In the genomic region with DNA sequence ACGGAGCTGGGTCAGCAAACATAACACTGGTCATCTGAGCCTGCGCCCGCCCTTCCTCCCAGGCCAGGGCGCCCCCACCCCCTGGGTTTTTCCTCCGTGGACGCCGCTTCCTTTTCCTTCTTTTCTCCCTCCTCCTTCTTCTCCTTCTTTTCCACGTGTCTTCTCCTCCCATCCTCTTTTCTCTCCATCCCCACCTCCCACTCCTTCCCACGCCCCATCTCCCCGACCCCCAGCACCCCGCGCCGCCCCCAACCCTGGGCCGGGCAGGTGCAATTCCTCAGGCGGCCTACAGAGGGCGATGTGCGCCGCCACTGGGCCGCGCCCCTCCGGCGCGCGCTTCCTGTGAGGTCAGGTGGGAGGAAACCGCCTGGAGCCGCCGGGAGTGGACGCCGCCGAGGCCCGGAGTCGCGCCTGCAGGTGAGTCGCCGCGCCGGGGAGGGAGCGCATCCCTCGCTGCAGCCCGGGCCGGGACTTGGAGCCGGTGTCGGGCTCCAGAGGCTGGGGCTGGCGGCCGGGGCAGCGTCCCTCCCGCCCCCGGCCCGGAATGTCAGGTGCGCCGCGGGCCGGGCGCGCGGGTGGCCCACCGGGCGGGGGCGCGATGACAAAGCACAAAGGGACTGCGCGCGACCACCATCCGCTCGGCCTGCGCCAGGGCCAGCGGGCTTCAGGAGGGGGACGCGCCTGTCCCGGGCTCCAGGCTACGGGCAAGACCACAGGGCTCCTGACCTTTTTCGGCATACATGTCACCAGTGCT, we compare ENCODE assay signal across 1 cellular context.
TF ChIP-seq lines count a peak whose summit lies in the region.

A gene with protein sequence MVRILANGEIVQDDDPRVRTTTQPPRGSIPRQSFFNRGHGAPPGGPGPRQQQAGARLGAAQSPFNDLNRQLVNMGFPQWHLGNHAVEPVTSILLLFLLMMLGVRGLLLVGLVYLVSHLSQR (plus strand): TSS at position 351 of the 754 bp plus-strand sequence. CDS start 1,497 bp downstream, outside the sequence.

TF ChIP-seq in HEK293, 187 proteins besides CTCF, POLR2A, EP300 and RAD21 (continued from another document and continues in another):
- TF ChIP-seq, protein P1, sequence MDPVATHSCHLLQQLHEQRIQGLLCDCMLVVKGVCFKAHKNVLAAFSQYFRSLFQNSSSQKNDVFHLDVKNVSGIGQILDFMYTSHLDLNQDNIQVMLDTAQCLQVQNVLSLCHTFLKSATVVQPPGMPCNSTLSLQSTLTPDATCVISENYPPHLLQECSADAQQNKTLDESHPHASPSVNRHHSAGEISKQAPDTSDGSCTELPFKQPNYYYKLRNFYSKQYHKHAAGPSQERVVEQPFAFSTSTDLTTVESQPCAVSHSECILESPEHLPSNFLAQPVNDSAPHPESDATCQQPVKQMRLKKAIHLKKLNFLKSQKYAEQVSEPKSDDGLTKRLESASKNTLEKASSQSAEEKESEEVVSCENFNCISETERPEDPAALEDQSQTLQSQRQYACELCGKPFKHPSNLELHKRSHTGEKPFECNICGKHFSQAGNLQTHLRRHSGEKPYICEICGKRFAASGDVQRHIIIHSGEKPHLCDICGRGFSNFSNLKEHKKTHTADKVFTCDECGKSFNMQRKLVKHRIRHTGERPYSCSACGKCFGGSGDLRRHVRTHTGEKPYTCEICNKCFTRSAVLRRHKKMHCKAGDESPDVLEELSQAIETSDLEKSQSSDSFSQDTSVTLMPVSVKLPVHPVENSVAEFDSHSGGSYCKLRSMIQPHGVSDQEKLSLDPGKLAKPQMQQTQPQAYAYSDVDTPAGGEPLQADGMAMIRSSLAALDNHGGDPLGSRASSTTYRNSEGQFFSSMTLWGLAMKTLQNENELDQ (tag by site-specific recombination; IDR thresholded peaks at IDR 0.05; ENCODE audit: low read depth), result no peak
- TF ChIP-seq ZNF114 (tag by site-specific recombination; IDR thresholded peaks at IDR 0.05), result no peak
- TF ChIP-seq SCRT2 (tag by site-specific recombination; IDR thresholded peaks at IDR 0.05), result no peak
- TF ChIP-seq ZNF544 (tag by site-specific recombination; IDR thresholded peaks at IDR 0.05), result no peak
- TF ChIP-seq ZNF48 (tag by site-specific recombination; IDR thresholded peaks at IDR 0.05), result no peak
- TF ChIP-seq, protein P2, sequence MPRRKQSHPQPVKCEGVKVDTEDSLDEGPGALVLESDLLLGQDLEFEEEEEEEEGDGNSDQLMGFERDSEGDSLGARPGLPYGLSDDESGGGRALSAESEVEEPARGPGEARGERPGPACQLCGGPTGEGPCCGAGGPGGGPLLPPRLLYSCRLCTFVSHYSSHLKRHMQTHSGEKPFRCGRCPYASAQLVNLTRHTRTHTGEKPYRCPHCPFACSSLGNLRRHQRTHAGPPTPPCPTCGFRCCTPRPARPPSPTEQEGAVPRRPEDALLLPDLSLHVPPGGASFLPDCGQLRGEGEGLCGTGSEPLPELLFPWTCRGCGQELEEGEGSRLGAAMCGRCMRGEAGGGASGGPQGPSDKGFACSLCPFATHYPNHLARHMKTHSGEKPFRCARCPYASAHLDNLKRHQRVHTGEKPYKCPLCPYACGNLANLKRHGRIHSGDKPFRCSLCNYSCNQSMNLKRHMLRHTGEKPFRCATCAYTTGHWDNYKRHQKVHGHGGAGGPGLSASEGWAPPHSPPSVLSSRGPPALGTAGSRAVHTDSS (tag by site-specific recombination; IDR thresholded peaks at IDR 0.05), result no peak
- no peak for TF ChIP-seq RBAK (tag by site-specific recombination; IDR thresholded peaks at IDR 0.05)
- TF ChIP-seq WT1 (tag by site-specific recombination; IDR thresholded peaks at IDR 0.05), result no peak
- TF ChIP-seq ZNF624 (tag by site-specific recombination; IDR thresholded peaks at IDR 0.05), result no peak
- TF ChIP-seq ZNF670 (tag by site-specific recombination; IDR thresholded peaks at IDR 0.05; ENCODE audit: low read depth), result no peak
- TF ChIP-seq, protein P3, sequence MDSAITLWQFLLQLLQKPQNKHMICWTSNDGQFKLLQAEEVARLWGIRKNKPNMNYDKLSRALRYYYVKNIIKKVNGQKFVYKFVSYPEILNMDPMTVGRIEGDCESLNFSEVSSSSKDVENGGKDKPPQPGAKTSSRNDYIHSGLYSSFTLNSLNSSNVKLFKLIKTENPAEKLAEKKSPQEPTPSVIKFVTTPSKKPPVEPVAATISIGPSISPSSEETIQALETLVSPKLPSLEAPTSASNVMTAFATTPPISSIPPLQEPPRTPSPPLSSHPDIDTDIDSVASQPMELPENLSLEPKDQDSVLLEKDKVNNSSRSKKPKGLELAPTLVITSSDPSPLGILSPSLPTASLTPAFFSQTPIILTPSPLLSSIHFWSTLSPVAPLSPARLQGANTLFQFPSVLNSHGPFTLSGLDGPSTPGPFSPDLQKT (IDR thresholded peaks at IDR 0.05; ENCODE audit: borderline replicate concordance, low read depth, low read length), result no peak
- TF ChIP-seq ZNF16 (tag by site-specific recombination; IDR thresholded peaks at IDR 0.05; ENCODE audit: low read depth), result no peak
- TF ChIP-seq, protein P4, sequence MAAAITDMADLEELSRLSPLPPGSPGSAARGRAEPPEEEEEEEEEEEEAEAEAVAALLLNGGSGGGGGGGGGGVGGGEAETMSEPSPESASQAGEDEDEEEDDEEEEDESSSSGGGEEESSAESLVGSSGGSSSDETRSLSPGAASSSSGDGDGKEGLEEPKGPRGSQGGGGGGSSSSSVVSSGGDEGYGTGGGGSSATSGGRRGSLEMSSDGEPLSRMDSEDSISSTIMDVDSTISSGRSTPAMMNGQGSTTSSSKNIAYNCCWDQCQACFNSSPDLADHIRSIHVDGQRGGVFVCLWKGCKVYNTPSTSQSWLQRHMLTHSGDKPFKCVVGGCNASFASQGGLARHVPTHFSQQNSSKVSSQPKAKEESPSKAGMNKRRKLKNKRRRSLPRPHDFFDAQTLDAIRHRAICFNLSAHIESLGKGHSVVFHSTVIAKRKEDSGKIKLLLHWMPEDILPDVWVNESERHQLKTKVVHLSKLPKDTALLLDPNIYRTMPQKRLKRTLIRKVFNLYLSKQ (tag by site-specific recombination; IDR thresholded peaks at IDR 0.05; ENCODE audit: borderline replicate concordance), result no peak
- TF ChIP-seq, protein P5, sequence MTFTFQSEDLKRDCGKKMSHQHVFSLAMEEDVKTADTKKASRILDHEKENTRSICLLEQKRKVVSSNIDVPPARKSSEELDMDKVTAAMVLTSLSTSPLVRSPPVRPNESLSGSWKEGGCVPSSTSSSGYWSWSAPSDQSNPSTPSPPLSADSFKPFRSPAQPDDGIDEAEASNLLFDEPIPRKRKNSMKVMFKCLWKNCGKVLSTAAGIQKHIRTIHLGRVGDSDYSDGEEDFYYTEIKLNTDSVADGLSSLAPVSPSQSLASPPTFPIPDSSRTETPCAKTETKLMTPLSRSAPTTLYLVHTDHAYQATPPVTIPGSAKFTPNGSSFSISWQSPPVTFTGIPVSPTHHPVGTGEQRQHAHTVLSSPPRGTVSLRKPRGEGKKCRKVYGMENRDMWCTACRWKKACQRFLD (tag by site-specific recombination; IDR thresholded peaks at IDR 0.05), result no peak
- no peak for TF ChIP-seq ZNF211 (tag by site-specific recombination; IDR thresholded peaks at IDR 0.05; ENCODE audit: low read depth)
- TF ChIP-seq ZBTB21 (tag by site-specific recombination; IDR thresholded peaks at IDR 0.05), result peak; percentile 49
- no peak; the same call in 1 of the 2 replicates for TF ChIP-seq ZNF341 (tag by site-specific recombination; IDR thresholded peaks at IDR 0.05; ENCODE audit: low read depth)
- TF ChIP-seq, protein P6, sequence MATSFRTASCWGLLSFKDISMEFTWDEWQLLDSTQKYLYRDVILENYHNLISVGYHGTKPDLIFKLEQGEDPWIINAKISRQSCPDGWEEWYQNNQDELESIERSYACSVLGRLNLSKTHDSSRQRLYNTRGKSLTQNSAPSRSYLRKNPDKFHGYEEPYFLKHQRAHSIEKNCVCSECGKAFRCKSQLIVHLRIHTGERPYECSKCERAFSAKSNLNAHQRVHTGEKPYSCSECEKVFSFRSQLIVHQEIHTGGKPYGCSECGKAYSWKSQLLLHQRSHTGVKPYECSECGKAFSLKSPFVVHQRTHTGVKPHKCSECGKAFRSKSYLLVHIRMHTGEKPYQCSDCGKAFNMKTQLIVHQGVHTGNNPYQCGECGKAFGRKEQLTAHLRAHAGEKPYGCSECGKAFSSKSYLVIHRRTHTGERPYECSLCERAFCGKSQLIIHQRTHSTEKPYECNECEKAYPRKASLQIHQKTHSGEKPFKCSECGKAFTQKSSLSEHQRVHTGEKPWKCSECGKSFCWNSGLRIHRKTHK (tag by site-specific recombination; IDR thresholded peaks at IDR 0.05), result no peak
- peak; percentile 79 for TF ChIP-seq ZNF561 (tag by site-specific recombination; IDR thresholded peaks at IDR 0.05; ENCODE audit: borderline replicate concordance)
- no peak for TF ChIP-seq ZNF146 (tag by site-specific recombination; IDR thresholded peaks at IDR 0.05)
- TF ChIP-seq, protein P7, sequence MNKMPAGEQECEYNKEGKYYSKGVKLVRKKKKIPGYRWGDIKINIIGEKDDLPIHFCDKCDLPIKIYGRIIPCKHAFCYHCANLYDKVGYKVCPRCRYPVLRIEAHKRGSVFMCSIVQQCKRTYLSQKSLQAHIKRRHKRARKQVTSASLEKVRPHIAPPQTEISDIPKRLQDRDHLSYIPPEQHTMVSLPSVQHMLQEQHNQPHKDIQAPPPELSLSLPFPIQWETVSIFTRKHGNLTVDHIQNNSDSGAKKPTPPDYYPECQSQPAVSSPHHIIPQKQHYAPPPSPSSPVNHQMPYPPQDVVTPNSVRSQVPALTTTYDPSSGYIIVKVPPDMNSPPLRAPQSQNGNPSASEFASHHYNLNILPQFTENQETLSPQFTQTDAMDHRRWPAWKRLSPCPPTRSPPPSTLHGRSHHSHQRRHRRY (tag by site-specific recombination; IDR thresholded peaks at IDR 0.05), result no peak
- no peak for TF ChIP-seq ZNF404 (tag by site-specific recombination; IDR thresholded peaks at IDR 0.05)
- TF ChIP-seq ZBTB17 (tag by site-specific recombination; IDR thresholded peaks at IDR 0.05), result no peak
- no peak for TF ChIP-seq ZNF610 (tag by site-specific recombination; IDR thresholded peaks at IDR 0.05; ENCODE audit: borderline replicate concordance)
- TF ChIP-seq HOXC10 (CRISPR knock-in tag; IDR thresholded peaks at IDR 0.05), result no peak
- TF ChIP-seq ZNF664 (tag by site-specific recombination; IDR thresholded peaks at IDR 0.05), result no peak
- TF ChIP-seq ZNF266 (tag by site-specific recombination; IDR thresholded peaks at IDR 0.05; ENCODE audit: low read depth), result no peak
- no peak for TF ChIP-seq ZNF37A (tag by site-specific recombination; IDR thresholded peaks at IDR 0.05)
- TF ChIP-seq BCL11B (tag by site-specific recombination; IDR thresholded peaks at IDR 0.05; ENCODE audit: low read depth), result peak; percentile 71; the same call in 1 of the 2 replicates
- 0 out of 2 replicates have a peak, but pooled peaks have one; percentile 47 for TF ChIP-seq ZNF629 (tag by site-specific recombination; IDR thresholded peaks at IDR 0.05)
- TF ChIP-seq ZBTB20 (tag by site-specific recombination; IDR thresholded peaks at IDR 0.05), result no peak
- TF ChIP-seq GLI2 (tag by site-specific recombination; IDR thresholded peaks at IDR 0.05; ENCODE audit: borderline replicate concordance, low read depth), result no peak
- TF ChIP-seq, protein P8, sequence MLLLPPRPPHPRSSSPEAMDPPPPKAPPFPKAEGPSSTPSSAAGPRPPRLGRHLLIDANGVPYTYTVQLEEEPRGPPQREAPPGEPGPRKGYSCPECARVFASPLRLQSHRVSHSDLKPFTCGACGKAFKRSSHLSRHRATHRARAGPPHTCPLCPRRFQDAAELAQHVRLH (tag by site-specific recombination; IDR thresholded peaks at IDR 0.05), result no peak
- TF ChIP-seq, protein P9, sequence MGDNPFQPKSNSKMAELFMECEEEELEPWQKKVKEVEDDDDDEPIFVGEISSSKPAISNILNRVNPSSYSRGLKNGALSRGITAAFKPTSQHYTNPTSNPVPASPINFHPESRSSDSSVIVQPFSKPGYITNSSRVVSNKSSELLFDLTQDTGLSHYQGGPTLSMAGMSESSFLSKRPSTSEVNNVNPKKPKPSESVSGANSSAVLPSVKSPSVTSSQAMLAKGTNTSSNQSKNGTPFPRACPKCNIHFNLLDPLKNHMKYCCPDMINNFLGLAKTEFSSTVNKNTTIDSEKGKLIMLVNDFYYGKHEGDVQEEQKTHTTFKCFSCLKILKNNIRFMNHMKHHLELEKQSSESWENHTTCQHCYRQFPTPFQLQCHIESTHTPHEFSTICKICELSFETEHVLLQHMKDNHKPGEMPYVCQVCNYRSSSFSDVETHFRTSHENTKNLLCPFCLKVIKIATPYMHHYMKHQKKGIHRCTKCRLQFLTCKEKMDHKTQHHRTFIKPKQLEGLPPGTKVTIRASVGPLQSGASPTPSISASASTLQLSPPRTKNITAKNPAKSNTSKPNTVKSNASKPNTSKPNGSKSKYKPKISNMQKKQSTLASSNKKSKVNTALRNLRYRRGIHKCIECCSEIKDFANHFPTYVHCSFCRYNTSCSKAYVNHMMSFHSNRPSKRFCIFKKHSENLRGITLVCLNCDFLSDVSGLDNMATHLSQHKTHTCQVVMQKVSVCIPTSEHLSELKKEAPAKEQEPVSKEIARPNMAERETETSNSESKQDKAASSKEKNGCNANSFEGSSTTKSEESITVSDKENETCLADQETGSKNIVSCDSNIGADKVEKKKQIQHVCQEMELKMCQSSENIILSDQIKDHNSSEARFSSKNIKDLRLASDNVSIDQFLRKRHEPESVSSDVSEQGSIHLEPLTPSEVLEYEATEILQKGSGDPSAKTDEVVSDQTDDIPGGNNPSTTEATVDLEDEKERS (tag by site-specific recombination; IDR thresholded peaks at IDR 0.05), result no peak
- TF ChIP-seq ZFP3 (tag by site-specific recombination; IDR thresholded peaks at IDR 0.05; ENCODE audit: low read depth), result no peak
- peak; percentile 79 for TF ChIP-seq KLF1 (tag by site-specific recombination; IDR thresholded peaks at IDR 0.05)
- peak; percentile 82; the same call in 1 of the 2 replicates for TF ChIP-seq KLF8 (tag by site-specific recombination; IDR thresholded peaks at IDR 0.05)
- no peak for TF ChIP-seq ZNF302 (tag by site-specific recombination; IDR thresholded peaks at IDR 0.05; ENCODE audit: low read depth)
- TF ChIP-seq, protein P10, sequence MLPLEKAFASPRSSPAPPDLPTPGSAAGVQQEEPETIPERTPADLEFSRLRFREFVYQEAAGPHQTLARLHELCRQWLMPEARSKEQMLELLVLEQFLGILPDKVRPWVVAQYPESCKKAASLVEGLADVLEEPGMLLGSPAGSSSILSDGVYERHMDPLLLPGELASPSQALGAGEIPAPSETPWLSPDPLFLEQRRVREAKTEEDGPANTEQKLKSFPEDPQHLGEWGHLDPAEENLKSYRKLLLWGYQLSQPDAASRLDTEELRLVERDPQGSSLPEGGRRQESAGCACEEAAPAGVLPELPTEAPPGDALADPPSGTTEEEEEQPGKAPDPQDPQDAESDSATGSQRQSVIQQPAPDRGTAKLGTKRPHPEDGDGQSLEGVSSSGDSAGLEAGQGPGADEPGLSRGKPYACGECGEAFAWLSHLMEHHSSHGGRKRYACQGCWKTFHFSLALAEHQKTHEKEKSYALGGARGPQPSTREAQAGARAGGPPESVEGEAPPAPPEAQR (tag by site-specific recombination; IDR thresholded peaks at IDR 0.05), result no peak
- no peak for TF ChIP-seq ZNF274 (IDR thresholded peaks at IDR 0.05; ENCODE audit: low read length)
- no peak for TF ChIP-seq ZNF274 (tag by site-specific recombination; IDR thresholded peaks at IDR 0.05; ENCODE audit: borderline replicate concordance)
- no peak; the same call in 1 of the 2 replicates for TF ChIP-seq ZNF654 (tag by site-specific recombination; IDR thresholded peaks at IDR 0.05; ENCODE audit: low read depth)
- peak; percentile 73; the same call in 1 of the 2 replicates for TF ChIP-seq ZNF2 (tag by site-specific recombination; IDR thresholded peaks at IDR 0.05)
- TF ChIP-seq MEIS1 (CRISPR knock-in tag; IDR thresholded peaks at IDR 0.05; ENCODE audit: borderline replicate concordance), result no peak
- no peak for TF ChIP-seq ZNF768 (tag by site-specific recombination; IDR thresholded peaks at IDR 0.05)
